Comparison of ENCODE assay signal across 1 cellular context in the genomic region with DNA sequence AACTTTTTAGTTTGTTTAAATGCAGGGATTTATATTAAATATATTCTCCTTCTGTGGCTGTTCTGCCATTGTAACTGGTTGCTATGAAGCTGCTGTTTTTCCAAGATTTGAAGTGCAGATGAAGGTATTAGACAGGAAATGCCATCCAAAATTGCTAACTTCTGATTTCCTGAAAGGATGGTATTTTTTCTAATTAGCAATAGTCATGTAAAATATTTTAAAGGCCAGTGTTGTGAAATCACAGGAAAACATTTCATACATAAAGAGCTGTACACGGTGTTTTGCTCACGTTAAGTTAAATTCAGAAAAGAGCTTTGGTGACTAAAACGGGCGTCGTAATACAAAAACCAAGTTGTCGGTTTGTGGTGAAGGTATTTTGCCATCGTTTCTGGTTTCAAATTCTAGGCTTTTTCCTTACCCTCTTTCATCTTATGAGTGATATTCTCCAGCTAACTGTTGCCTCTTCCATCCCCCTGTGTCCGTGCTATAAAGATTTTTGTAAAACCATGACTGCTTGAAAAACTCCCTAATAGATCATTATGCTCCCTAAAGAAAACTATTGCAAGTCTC.
TF ChIP-seq lines count a peak whose summit lies in the region.

No MANE protein-coding gene starts in this region.

TF ChIP-seq in HepG2, 621 proteins besides CTCF, POLR2A, EP300 and RAD21 (continued from another document):
- TF ChIP-seq, protein P1, sequence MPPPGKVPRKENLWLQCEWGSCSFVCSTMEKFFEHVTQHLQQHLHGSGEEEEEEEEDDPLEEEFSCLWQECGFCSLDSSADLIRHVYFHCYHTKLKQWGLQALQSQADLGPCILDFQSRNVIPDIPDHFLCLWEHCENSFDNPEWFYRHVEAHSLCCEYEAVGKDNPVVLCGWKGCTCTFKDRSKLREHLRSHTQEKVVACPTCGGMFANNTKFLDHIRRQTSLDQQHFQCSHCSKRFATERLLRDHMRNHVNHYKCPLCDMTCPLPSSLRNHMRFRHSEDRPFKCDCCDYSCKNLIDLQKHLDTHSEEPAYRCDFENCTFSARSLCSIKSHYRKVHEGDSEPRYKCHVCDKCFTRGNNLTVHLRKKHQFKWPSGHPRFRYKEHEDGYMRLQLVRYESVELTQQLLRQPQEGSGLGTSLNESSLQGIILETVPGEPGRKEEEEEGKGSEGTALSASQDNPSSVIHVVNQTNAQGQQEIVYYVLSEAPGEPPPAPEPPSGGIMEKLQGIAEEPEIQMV (CRISPR knock-in tag; IDR thresholded peaks at IDR 0.05; ENCODE audit: low read depth): no peak
- no peak for TF ChIP-seq NAIF1 (CRISPR knock-in tag; IDR thresholded peaks at IDR 0.05; ENCODE audit: borderline replicate concordance)
- TF ChIP-seq, protein P2, sequence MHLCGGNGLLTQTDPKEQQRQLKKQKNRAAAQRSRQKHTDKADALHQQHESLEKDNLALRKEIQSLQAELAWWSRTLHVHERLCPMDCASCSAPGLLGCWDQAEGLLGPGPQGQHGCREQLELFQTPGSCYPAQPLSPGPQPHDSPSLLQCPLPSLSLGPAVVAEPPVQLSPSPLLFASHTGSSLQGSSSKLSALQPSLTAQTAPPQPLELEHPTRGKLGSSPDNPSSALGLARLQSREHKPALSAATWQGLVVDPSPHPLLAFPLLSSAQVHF (CRISPR knock-in tag; IDR thresholded peaks at IDR 0.05): no peak
- TF ChIP-seq ZNF605 (CRISPR knock-in tag; IDR thresholded peaks at IDR 0.05): no peak
TF ChIP-seq in HepG2: peak in this region for 1.
